In the genomic region with DNA sequence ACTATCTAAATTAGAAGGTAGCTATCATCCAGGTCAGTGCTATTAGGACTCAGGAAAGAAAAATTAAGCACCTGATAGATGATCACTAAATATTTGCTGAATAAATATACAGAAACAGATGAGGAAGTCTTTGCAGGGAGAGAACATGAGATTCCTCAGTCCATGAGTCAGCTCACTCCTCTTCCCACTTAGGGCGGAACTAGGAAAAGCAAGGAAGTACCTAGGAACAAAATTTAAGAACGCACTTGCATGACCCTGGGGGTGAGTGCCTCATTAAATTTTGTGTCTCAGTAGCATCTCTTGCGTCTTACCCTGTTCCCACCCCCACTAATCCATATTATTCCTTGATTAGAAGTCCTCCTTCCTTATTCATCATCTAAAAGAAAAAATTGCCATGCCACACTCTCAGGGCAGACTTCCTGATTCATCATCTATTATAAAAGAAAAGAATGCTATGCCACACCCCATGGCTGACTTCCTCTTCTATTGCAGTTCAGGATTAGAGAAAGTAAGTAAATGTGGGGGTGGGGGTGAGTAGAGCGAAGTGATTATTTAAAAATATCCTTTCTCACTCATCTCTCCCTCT, we compare ENCODE assay signal across 21 cellular contexts.
DNase-seq lines count a peak whose midpoint lies in the region; ATAC-seq lines count a peak whose summit lies in the region.
"Had no signal": no experiment of that assay in that cellular context is flagged by ENCODE, and none has a peak within 500 bp of the region (broad histone marks: within the 10 kb centered on the region; RNA-seq: fewer than 3 reads in every experiment).

No MANE protein-coding gene starts in this region.

- H2BK5ac ChIP-seq in mesenchymal stem cell (ENCODE audit: low read depth, low read length, poor library complexity, severe bottlenecking): no peak overlapping the region

- H3K9me3 Mint-ChIP-seq in stimulated activated naive CD8-positive, alpha-beta T cell treated with anti-CD3 and anti-CD28 coated beads, Interleukin-15, amount 100 ng/mL, for 72 hours: no peaks in the 10 kb centered on the region

- H3K4me3 ChIP-seq in mesenchymal stem cell (ENCODE audit: insufficient read depth in 1 of 2, low read depth in 1 of 2, low read length in 2 of 2): no peak overlapping the region
- H3K4me3 ChIP-seq: GM23248, K562 had no signal

- 60% methylated on average over 3 of the region's 4 CpGs for WGBS in mesenchymal stem cell

- no peak overlapping the region for H3K4me3 Mint-ChIP-seq in stimulated activated naive CD8-positive, alpha-beta T cell treated with anti-CD3 and anti-CD28 coated beads, Interleukin-15, amount 100 ng/mL, for 72 hours

- peak overlapping the region; percentile 5 for H2BK120ac ChIP-seq in mesenchymal stem cell (ENCODE audit: low read depth, low read length)

- H3K4me2 ChIP-seq in mesenchymal stem cell (ENCODE audit: low read length, poor library complexity, severe bottlenecking): no peak overlapping the region

- H2AK5ac ChIP-seq in mesenchymal stem cell (ENCODE audit: low read length, severe bottlenecking): no peak overlapping the region

- H2BK12ac ChIP-seq in mesenchymal stem cell (ENCODE audit: low read length in 2 of 2): no peak overlapping the region

- H3K18ac ChIP-seq in mesenchymal stem cell (ENCODE audit: low read depth in 1 of 2, low read length in 2 of 2): no peak overlapping the region

- H4K8ac ChIP-seq in mesenchymal stem cell (ENCODE audit: low read length): no peak overlapping the region

- H3K9ac ChIP-seq in mesenchymal stem cell (ENCODE audit: low read length): no peak overlapping the region
- H3K9ac ChIP-seq: GM23248 had no signal

- no peak overlapping the region for H3K4ac ChIP-seq in mesenchymal stem cell (ENCODE audit: low read depth in 1 of 2, low read length in 2 of 2)

- no peak overlapping the region for H2BK15ac ChIP-seq in mesenchymal stem cell (ENCODE audit: low read depth, poor library complexity, severe bottlenecking)

- H3K79me1 ChIP-seq in mesenchymal stem cell (replicated peaks; ENCODE audit: low read length, poor library complexity, severe bottlenecking): no peaks in the 10 kb centered on the region

- H4K91ac ChIP-seq in mesenchymal stem cell (ENCODE audit: low read length): no peak overlapping the region

- no peak overlapping the region for H3K14ac ChIP-seq in mesenchymal stem cell (ENCODE audit: low read length in 2 of 2)

- no peak for ATAC-seq in stimulated activated naive CD8-positive, alpha-beta T cell treated with anti-CD3 and anti-CD28 coated beads, Interleukin-15, amount 100 ng/mL, for 72 hours
- ATAC-seq in left ventricle myocardium superior: no peak
- ATAC-seq: K562, Panc1 had no signal

- no peaks in the 10 kb centered on the region for H3K4me1 ChIP-seq in mesenchymal stem cell (ENCODE audit: control insufficient read depth, insufficient read depth, low read depth, low read length)

- no peak overlapping the region for H3K27ac Mint-ChIP-seq in stimulated activated naive CD8-positive, alpha-beta T cell treated with anti-CD3 and anti-CD28 coated beads, Interleukin-15, amount 100 ng/mL, for 72 hours

- no peaks in the 10 kb centered on the region for H3K27me3 ChIP-seq in mesenchymal stem cell (ENCODE audit: control insufficient read depth in 1 of 2, insufficient read depth in 1 of 2, low read length in 2 of 2)

- DNase-seq in DMS53 (lab: John Stamatoyannopoulos, UW) (peak; percentile 33), DMS53 treated with DMSO at 0.1 percent for 48 hours (lab: John Stamatoyannopoulos, UW; ENCODE audit: unreplicated experiment) (no peak), OCI-M1 (lab: John Stamatoyannopoulos, UW) (peak; percentile 2), dermis blood vessel endothelial cell (peak; percentile 17), mesenchymal stem cell (peak; percentile 12), T-helper 2 cell (no peak), left ventricle myocardium superior (no peak)
- no peak for DNase-seq in stimulated activated naive CD8-positive, alpha-beta T cell treated with anti-CD3 and anti-CD28 coated beads, Interleukin-15, amount 100 ng/mL, for 72 hours
- DNase-seq: C1 segment of cervical spinal cord, DMS79 treated with DMSO at 0.1 percent for 48 hours, GDM1, GM23248, NCI-H1417, NCI-H1930, NCI-H2171, NCI-H446 treated with DMSO at 0.1 percent for 48 hours, NCI-H774, Right ventricle myocardium superior had no signal

- intact Hi-C loops in left ventricle myocardium superior (cut with micrococcal nuclease): no loop called here

- no peak overlapping the region for H3K23ac ChIP-seq in mesenchymal stem cell (ENCODE audit: low read length in 2 of 2)

- no peaks in the 10 kb centered on the region for H3K9me3 ChIP-seq in mesenchymal stem cell (ENCODE audit: control insufficient read depth, low read length)

- H3K27ac ChIP-seq in mesenchymal stem cell (ENCODE audit: low read length, poor library complexity, severe bottlenecking): no peak overlapping the region
- H3K27ac ChIP-seq: 22Rv1, GM23248 had no signal

- H3K27me3 Mint-ChIP-seq in stimulated activated naive CD8-positive, alpha-beta T cell treated with anti-CD3 and anti-CD28 coated beads, Interleukin-15, amount 100 ng/mL, for 72 hours: no peaks in the 10 kb centered on the region

- H3K4me1 Mint-ChIP-seq in stimulated activated naive CD8-positive, alpha-beta T cell treated with anti-CD3 and anti-CD28 coated beads, Interleukin-15, amount 100 ng/mL, for 72 hours: no peaks in the 10 kb centered on the region

- H2AFZ ChIP-seq in mesenchymal stem cell (ENCODE audit: low read depth, low read length): no peak overlapping the region
- H2AFZ ChIP-seq: GM23248 had no signal

- no peaks in the 10 kb centered on the region for H3K36me3 ChIP-seq in mesenchymal stem cell (ENCODE audit: control insufficient read depth in 1 of 2, insufficient read depth in 2 of 2, low read depth in 1 of 2, low read length in 2 of 2)

Comparison
In these comparisons a context has a peak if more than half of its experiments do, and no peak if none do; other contexts are left out.
1. DNase-seq: peak in DMS53 (single experiment), OCI-M1 (single experiment), dermis blood vessel endothelial cell (single experiment) and mesenchymal stem cell (single experiment); none in DMS53 treated with DMSO at 0.1 percent for 48 hours (single experiment), T-helper 2 cell (0 of 5), stimulated activated naive CD8-positive, alpha-beta T cell treated with anti-CD3 and anti-CD28 coated beads, Interleukin-15, amount 100 ng/mL, for 72 hours (0 of 2) and left ventricle myocardium superior (single experiment).